Comparison of ENCODE assay signal across 8 cellular contexts in genomic region chr5:31530541-31531265, GRCh38. TPM values are rescaled to one million over a fixed set of nuclear protein-coding genes. Genes with fewer than 3 reads are reported as not detected.
A peak's percentile ranks its signal among the peaks of the same experiment; 100 is the strongest.
DNase-seq lines count a peak whose midpoint lies in the region; ATAC-seq, FAIRE-seq and TF ChIP-seq lines count a peak whose summit lies in the region.

No MANE protein-coding gene starts in this region.

- H3K36me3 ChIP-seq in BE2C (peaks cover 48% of the 10 kb centered on the region), brain microvascular endothelial cell (replicated peaks) (peaks cover 23% of the 10 kb centered on the region), mucosa of stomach (ENCODE audit: control insufficient read depth, insufficient read depth, low read length) (no peaks in the 10 kb centered on the region)

- TF ChIP-seq POLR2A in H54 (IDR thresholded peaks at IDR 0.05; ENCODE audit: low read depth, low read length) = no peak

- TF ChIP-seq CTCF in BE2C (IDR thresholded peaks at IDR 0.05; ENCODE audit: low read depth, low read length) = no peak
- TF ChIP-seq CTCF in brain microvascular endothelial cell (IDR thresholded peaks at IDR 0.05; ENCODE audit: low read depth, low read length, missing control alignments) = no peak

- no peak overlapping the region for H3K27ac ChIP-seq in brain microvascular endothelial cell

- no peak for FAIRE-seq in H54 (lab: Jason Lieb, UNC)

- no peaks in the 10 kb centered on the region for H3K27me3 ChIP-seq in BE2C
- no peaks in the 10 kb centered on the region for H3K27me3 ChIP-seq in brain microvascular endothelial cell (replicated peaks)
- no peaks in the 10 kb centered on the region for H3K27me3 ChIP-seq in mucosa of stomach (ENCODE audit: control insufficient read depth, insufficient read depth, low read length)

- H3K4me3 ChIP-seq in BE2C (ENCODE audit: low read depth, low read length) (peak overlapping the region; percentile 99), brain microvascular endothelial cell (ENCODE audit: low read depth, low read length) (peak overlapping the region; percentile 71), mucosa of stomach (ENCODE audit: low read length) (peak overlapping the region; percentile 99)

- no peak for DNase-seq in BE2C
- peak; percentile 31 for DNase-seq in KBM-7
- no peak for DNase-seq in brain microvascular endothelial cell
- DNase-seq in stimulated activated CD4-positive, alpha-beta T cell treated with anti-CD3 and anti-CD28 coated beads, Interleukin-12 subunit alpha, Interleukin-12 subunit beta, amount 100 ng/mL, for 4 hours = no peak
- DNase-seq in H54 (ENCODE audit: insufficient read length, low spot score) = no peak
- no peak for DNase-seq in central memory CD4-positive, alpha-beta T cell

- H3K9me3 ChIP-seq in BE2C (no peaks in the 10 kb centered on the region), mucosa of stomach (ENCODE audit: control insufficient read depth, low read length) (no peaks in the 10 kb centered on the region)

- H3K9ac ChIP-seq in mucosa of stomach (ENCODE audit: low read length) = peak overlapping the region; percentile 71

- H3K4me1 ChIP-seq in BE2C = no peaks in the 10 kb centered on the region; the same call in 1 of the 2 replicates
- H3K4me1 ChIP-seq in mucosa of stomach (ENCODE audit: control insufficient read depth, insufficient read depth, low read length) = peaks cover 14% of the 10 kb centered on the region

- ATAC-seq in GM18870 (IDR thresholded peaks at IDR 0.05; ENCODE audit: unreplicated experiment) = no peak

- in situ Hi-C loops in KBM-7 (cut with MboI; ENCODE audit: low pct_unique_long_range_greater_than_20kb, low sequenced_read_pairs) = no loop called here
- in situ Hi-C loops in brain microvascular endothelial cell (cut with HindIII; ENCODE audit: low pct_ligation_motif_present, low sequenced_read_pairs) = no loop called here

RNA-seq across cellular contexts. Expression of gene DROSHA, which starts 1.2 kb away (rescaled TPM):
- polyA plus RNA-seq in BE2C (2012; ENCODE audit: insufficient read depth, insufficient read length, low read depth) = 71.0 TPM

RNA-seq across cellular contexts. Expression of gene C5orf22, which starts 1.4 kb away (rescaled TPM):
- 21.4 TPM for polyA plus RNA-seq in BE2C (2012; ENCODE audit: insufficient read depth, insufficient read length, low read depth)
